In genomic region chr3:44477312-44478030, GRCh38 we compare ENCODE assay signal across 8 cellular contexts. TPM values are rescaled to one million over a fixed set of nuclear protein-coding genes. Genes with fewer than 3 reads are reported as not detected.
DNase-seq lines count a peak whose midpoint lies in the region; ATAC-seq, FAIRE-seq and TF ChIP-seq lines count a peak whose summit lies in the region.

Gene ZNF445 (minus strand): TSS chr3:44477670. CDS start chr3:44455549, 22,121 bp downstream.

- H3K4me1 ChIP-seq in keratinocyte (ENCODE audit: control insufficient read depth, extremely low read depth, insufficient read depth, low read length): peaks cover 21% of the 10 kb centered on the region

- H3K9me1 ChIP-seq in keratinocyte (ENCODE audit: control insufficient read depth, extremely low read depth, insufficient read depth, low read length): no peaks in the 10 kb centered on the region

- DNase-seq in 8988T (peak; percentile 85), NCI-H2227 treated with DMSO at 0.1 percent for 48 hours (lab: John Stamatoyannopoulos, UW) (peak; percentile 50), keratinocyte (ENCODE audit: low read depth, low spot score) (no peak)
- DNase-seq in activated CD4-positive, CD25-positive, alpha-beta regulatory T cell treated with anti-CD3 and anti-CD28 coated beads, Interleukin-2, amount 50 U/mL, for 16 hours (ENCODE audit: low read depth, low spot score): peak; percentile 43
- DNase-seq in central memory CD4-positive, alpha-beta T cell: peak; percentile 78
- DNase-seq in stimulated activated CD4-positive, alpha-beta T cell treated with anti-CD3 and anti-CD28 coated beads, Interleukin-12 subunit alpha, Interleukin-12 subunit beta, amount 100 ng/mL, for 48 hours (ENCODE audit: low read depth in 2 of 3, low spot score in 1 of 3): peak; percentile 59 to 73 (median 63)

- peak within 1 kb of the TSS; percentile 100 for H2AFZ ChIP-seq in keratinocyte (ENCODE audit: control insufficient read depth, low read length)

- H3K4me3 ChIP-seq in keratinocyte (ENCODE audit: control insufficient read depth in 2 of 3, extremely low read depth in 1 of 3, insufficient read depth in 2 of 3, low read depth in 1 of 3, low read length in 3 of 3): peak within 1 kb of the TSS; percentile 49 to 94 (median 87)

- dilution Hi-C loops in keratinocyte (cut with MboI; ENCODE audit: extremely low pct_ligation_motif_present, low sequenced_read_pairs): no loop called here

- H4K20me1 ChIP-seq in keratinocyte (ENCODE audit: control insufficient read depth, extremely low read depth, insufficient read depth, low read length): no peaks in the 10 kb centered on the region

- no peaks in the 10 kb centered on the region for H3K36me3 ChIP-seq in keratinocyte (ENCODE audit: control insufficient read depth in 2 of 2, extremely low read depth in 1 of 2, insufficient read depth in 2 of 2, low read length in 2 of 2)

- no peaks in the 10 kb centered on the region for H3K9me3 ChIP-seq in keratinocyte (ENCODE audit: control insufficient read depth, low read depth, low read length)

- H3K79me2 ChIP-seq in keratinocyte (ENCODE audit: control insufficient read depth, insufficient read depth, low read length): peaks cover 32% of the 10 kb centered on the region

- peak within 1 kb of the TSS; percentile 93 for H3K4me2 ChIP-seq in keratinocyte (ENCODE audit: control insufficient read depth, extremely low read depth, insufficient read depth, low read depth, low read length)

- TF ChIP-seq CTCF in keratinocyte (optimal IDR thresholded peaks at IDR 0.05 in 1 of 3, IDR thresholded peaks at IDR 0.05 in 1 of 3, conservative IDR thresholded peaks at IDR 0.05 in 1 of 3; ENCODE audit: extremely low read depth in 1 of 3, insufficient read depth in 2 of 3, low read length in 3 of 3): no peak

- no peaks in the 10 kb centered on the region for H3K27me3 ChIP-seq in keratinocyte (ENCODE audit: control insufficient read depth, extremely low read depth, insufficient read depth, low read length)

- FAIRE-seq in keratinocyte (lab: Jason Lieb, UNC): no peak

- H3K27ac ChIP-seq in keratinocyte (ENCODE audit: control insufficient read depth, insufficient read depth, low read length): peak within 1 kb of the TSS; percentile 17

- peak; percentile 78 for ATAC-seq in GM18517 (IDR thresholded peaks at IDR 0.05; ENCODE audit: unreplicated experiment)
- peak; percentile 89 for ATAC-seq in HG03066 (IDR thresholded peaks at IDR 0.05; ENCODE audit: low read depth, unreplicated experiment)

- peak within 1 kb of the TSS; percentile 71 for H3K9ac ChIP-seq in keratinocyte (ENCODE audit: control insufficient read depth, extremely low read depth, insufficient read depth, low read length)

RNA-seq across cellular contexts. Expression of gene ZNF445, which starts in this region (rescaled TPM):
- 3.0 to 3.3 TPM (median 3.3 TPM) in 3 replicates for polyA plus RNA-seq in keratinocyte
- 1.4 TPM for polyA plus RNA-seq in keratinocyte (2011; ENCODE audit: low read depth)
- 1.5 and 1.9 TPM in 2 replicates for polyA plus RNA-seq in keratinocyte (2011; cell fraction: cytosol; rRNA removed)
- 9.1 and 9.2 TPM in 2 replicates for polyA plus RNA-seq in keratinocyte (2011; cell fraction: nucleus; rRNA removed)
- polyA plus RNA-seq in keratinocyte (2012; ENCODE audit: low replicate concordance): 2.3 and 4.0 TPM in 2 replicates
- 5.9 to 9.6 TPM (median 8.6 TPM) in 3 replicates for polyA minus RNA-seq in keratinocyte
- polyA minus RNA-seq in keratinocyte (2011; cell fraction: cytosol; rRNA and poly(A)+ RNA removed): 1.9 TPM
- 6.5 and 13.7 TPM in 2 replicates for polyA minus RNA-seq in keratinocyte (2011; cell fraction: nucleus; rRNA and poly(A)+ RNA removed)
